In the genomic region with DNA sequence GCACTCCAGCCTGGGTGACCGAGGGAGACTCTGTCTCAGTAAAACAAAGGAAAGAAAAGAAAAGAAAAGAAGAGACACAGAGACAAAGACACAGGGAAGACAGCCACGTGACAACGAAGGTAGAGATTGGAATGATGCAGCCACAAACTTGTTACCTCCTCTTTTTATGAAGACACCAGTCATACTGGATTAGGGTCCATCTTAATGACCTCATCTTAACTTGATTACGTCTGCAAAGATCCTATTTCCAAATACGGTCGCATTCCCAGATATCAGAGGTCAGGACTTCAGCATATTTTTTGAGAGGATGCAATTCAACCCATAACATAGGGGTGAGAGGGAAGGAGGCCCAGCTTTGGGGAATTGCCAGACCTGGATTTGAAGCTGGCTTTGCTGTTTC, we compare ENCODE assay signal across 27 cellular contexts. TPM values are rescaled to one million over a fixed set of nuclear protein-coding genes. Genes with fewer than 3 reads are reported as not detected.
DNase-seq lines count a peak whose midpoint lies in the region; ATAC-seq, FAIRE-seq and TF ChIP-seq lines count a peak whose summit lies in the region.
"Had no signal": no experiment of that assay in that cellular context is flagged by ENCODE, and none has a peak within 500 bp of the region (broad histone marks: within the 10 kb centered on the region; RNA-seq: fewer than 3 reads in every experiment).

No MANE protein-coding gene starts in this region.

- POLR2A ChIA-PET in HepG2 (lab: Yijun Ruan, JAX) = no interaction called here

- WGBS in HepG2 (ENCODE audit: low lambda C conversion rate) = 71% methylated on average over 6 of the region's 6 CpGs
- WGBS in right lobe of liver (ENCODE audit: insufficient coverage, low coverage, low lambda C conversion rate, missing lambda C conversion rate) = 69% methylated on average over 5 of the region's 6 CpGs
- WGBS in body of pancreas, 2 donors = 57 to 59% methylated on average over 6 of the region's 6 CpGs

- H3K9me3 ChIP-seq in HepG2 (ENCODE audit: low read length) (no peaks in the 10 kb centered on the region), right lobe of liver (no peaks in the 10 kb centered on the region), neural progenitor cell (ENCODE audit: low read depth) (no peaks in the 10 kb centered on the region), body of pancreas (no peaks in the 10 kb centered on the region)
- H3K9me3 ChIP-seq: A549, BE2C had no signal

- no TSS peak for BruUV-seq in HepG2 (replicated peaks; lab: Mats Ljungman, UMichigan)

- TF ChIP-seq CTCF in HepG2 (CRISPR knock-in tag; IDR thresholded peaks at IDR 0.05) = no peak
- no peak for TF ChIP-seq CTCF in right lobe of liver (IDR thresholded peaks at IDR 0.05)
- no peak for TF ChIP-seq CTCF in choroid plexus epithelial cell (conservative IDR thresholded peaks at IDR 0.05; ENCODE audit: low read depth, low read length)
- TF ChIP-seq CTCF in neural progenitor cell (IDR thresholded peaks at IDR 0.05) = no peak
- TF ChIP-seq CTCF in body of pancreas (IDR thresholded peaks at IDR 0.05) = no peak

- no peak for TF ChIP-seq EP300 in HepG2 (IDR thresholded peaks at IDR 0.05; ENCODE audit: low read depth in 2 of 2, low read length in 2 of 2)
- TF ChIP-seq EP300 in HepG2 (CRISPR knock-in tag; IDR thresholded peaks at IDR 0.05; ENCODE audit: borderline replicate concordance) = no peak

- H3K4me1 ChIP-seq in HepG2 (ENCODE audit: insufficient read depth, low read length) = peaks cover 11% of the 10 kb centered on the region
- H3K4me1 ChIP-seq in right lobe of liver = no peaks in the 10 kb centered on the region
- H3K4me1 ChIP-seq in neural progenitor cell = no peaks in the 10 kb centered on the region
- H3K4me1 ChIP-seq in body of pancreas = no peaks in the 10 kb centered on the region
- H3K4me1 ChIP-seq: A549; BE2C; BLaER1 treated with 17β-estradiol and CSF1 and Interleukin-3, amounts not matched to agents 10 nM and 100 nM had no signal

- H2AFZ ChIP-seq in HepG2 (ENCODE audit: low read length) (no peak overlapping the region), neural progenitor cell (replicated peaks) (no peak overlapping the region)
- H2AFZ ChIP-seq: GM23248 had no signal

- DNase-seq in HepG2 (ENCODE audit: low spot score) = no peak
- no peak for DNase-seq in right lobe of liver
- DNase-seq in choroid plexus epithelial cell (ENCODE audit: low read depth) = peak; percentile 37
- no peak for DNase-seq in neural progenitor cell (ENCODE audit: low spot score)
- no peak for DNase-seq in body of pancreas
- DNase-seq: 8988T; ACHN; AML-193; BE2C; CD4-positive, alpha-beta T cell; CD8-positive, alpha-beta memory T cell; DMS 273 treated with DMSO at 0.1 percent for 48 hours; DMS79; EL; GDM1; GM23248; H7; HCEC 1CT had no signal

- peaks cover 10% of the 10 kb centered on the region for H3K4me1 Mint-ChIP-seq in neural progenitor cell
- H3K4me1 Mint-ChIP-seq: CD8-positive, alpha-beta memory T cell had no signal

- peak overlapping the region; percentile 77 for H3K27ac Mint-ChIP-seq in neural progenitor cell
- H3K27ac Mint-ChIP-seq: CD14-positive monocyte; CD4-positive, alpha-beta T cell; CD8-positive, alpha-beta memory T cell had no signal

- H3K4me2 ChIP-seq in HepG2 (ENCODE audit: low read depth, low read length) (no peak overlapping the region), neural progenitor cell (no peak overlapping the region)
- H3K4me2 ChIP-seq: A549; BLaER1 treated with 17β-estradiol and CSF1 and Interleukin-3, amounts not matched to agents 10 nM and 100 nM had no signal

- H3K9ac ChIP-seq in HepG2 (ENCODE audit: insufficient read depth, low read depth, low read length) (no peak overlapping the region), neural progenitor cell (no peak overlapping the region)
- H3K9ac ChIP-seq: BLaER1 treated with 17β-estradiol and CSF1 and Interleukin-3, amounts not matched to agents 10 nM and 100 nM; GM23248 had no signal

- no peak for TF ChIP-seq RAD21 in HepG2 (CRISPR knock-in tag; IDR thresholded peaks at IDR 0.05)

- in situ Hi-C loops in HepG2 (cut with HindIII; ENCODE audit: extremely low pct_ligation_motif_present, low pct_unique_long_range_greater_than_20kb) = no loop called here

- H3K4me3 ChIP-seq in HepG2 (replicated peaks in 1 of 3; ENCODE audit: insufficient read depth in 1 of 3, low read depth in 2 of 3, low read length in 3 of 3) (no peak overlapping the region), right lobe of liver (no peak overlapping the region), choroid plexus epithelial cell (ENCODE audit: low read depth, low read length) (no peak overlapping the region), neural progenitor cell (no peak overlapping the region), body of pancreas (no peak overlapping the region)
- H3K4me3 ChIP-seq: A549; BLaER1 treated with 17β-estradiol and CSF1 and Interleukin-3, amounts not matched to agents 10 nM and 100 nM; GM12878; GM23248 had no signal

- H3F3A ChIP-seq in neural progenitor cell (ENCODE audit: low read depth) = no peaks in the 10 kb centered on the region

- H3K36me3 ChIP-seq in HepG2 (replicated peaks in 1 of 2; ENCODE audit: control insufficient read depth in 1 of 2, insufficient read depth in 2 of 2, low read length in 2 of 2) = no peaks in the 10 kb centered on the region
- H3K36me3 ChIP-seq in right lobe of liver = no peaks in the 10 kb centered on the region
- no peaks in the 10 kb centered on the region for H3K36me3 ChIP-seq in neural progenitor cell
- no peaks in the 10 kb centered on the region for H3K36me3 ChIP-seq in body of pancreas (replicated peaks in 1 of 2; ENCODE audit: insufficient read depth in 1 of 2, low read depth in 2 of 2)
- H3K36me3 ChIP-seq: BE2C; BLaER1 treated with 17β-estradiol and CSF1 and Interleukin-3, amounts not matched to agents 10 nM and 100 nM had no signal

- no peak for FAIRE-seq in HepG2 (lab: Jason Lieb, UNC)
- FAIRE-seq: A549, D721Med, GM12878, GM19239, H1 had no signal

- no peaks in the 10 kb centered on the region for H3K27me3 ChIP-seq in HepG2 (ENCODE audit: control insufficient read depth in 1 of 2, insufficient read depth in 2 of 2, low read length in 2 of 2)
- H3K27me3 ChIP-seq in right lobe of liver = no peaks in the 10 kb centered on the region
- no peaks in the 10 kb centered on the region for H3K27me3 ChIP-seq in neural progenitor cell
- H3K27me3 ChIP-seq in body of pancreas = no peaks in the 10 kb centered on the region
- H3K27me3 ChIP-seq: BE2C; BLaER1 treated with 17β-estradiol and CSF1 and Interleukin-3, amounts not matched to agents 10 nM and 100 nM had no signal

- H3K4me3 Mint-ChIP-seq in neural progenitor cell = no peak overlapping the region
- H3K4me3 Mint-ChIP-seq: CD14-positive monocyte; CD4-positive, alpha-beta T cell; CD8-positive, alpha-beta memory T cell had no signal

- no peaks in the 10 kb centered on the region for H3K36me3 Mint-ChIP-seq in neural progenitor cell
- H3K36me3 Mint-ChIP-seq: CD14-positive monocyte; CD8-positive, alpha-beta memory T cell had no signal

- H4K20me1 ChIP-seq in HepG2 (ENCODE audit: insufficient read depth, low read length) (no peaks in the 10 kb centered on the region), neural progenitor cell (ENCODE audit: low read depth) (no peaks in the 10 kb centered on the region)
- H4K20me1 ChIP-seq: BLaER1 treated with 17β-estradiol and CSF1 and Interleukin-3, amounts not matched to agents 10 nM and 100 nM had no signal

- intact Hi-C loops in HepG2 (cut with micrococcal nuclease; ENCODE audit: unreplicated experiment) = no loop called here
- intact Hi-C loops in right lobe of liver (cut with DNase I) = no loop called here
- intact Hi-C loops in body of pancreas (cut with DNase I) = no loop called here

- peaks cover 6% of the 10 kb centered on the region for H3K27me3 Mint-ChIP-seq in neural progenitor cell (ENCODE audit: insufficient read depth, low read depth)

- TF ChIP-seq POLR2A in HepG2 (IDR thresholded peaks at IDR 0.05; ENCODE audit: insufficient read depth in 1 of 2, low read depth in 2 of 2, low read length in 2 of 2) (no peak), right lobe of liver (IDR thresholded peaks at IDR 0.05) (no peak), body of pancreas (IDR thresholded peaks at IDR 0.05) (no peak)

- ATAC-seq in HepG2 = no peak
- ATAC-seq in right lobe of liver = no peak
- no peak for ATAC-seq in HG02678 (IDR thresholded peaks at IDR 0.05; ENCODE audit: unreplicated experiment)
- ATAC-seq in HG02610 (IDR thresholded peaks at IDR 0.05; ENCODE audit: unreplicated experiment) = no peak
- no peak for ATAC-seq in body of pancreas
- ATAC-seq: A549, GM12878 had no signal

- CTCF ChIA-PET in HepG2 (lab: Yijun Ruan, JAX; ENCODE audit: low intra/inter-chr PET ratio, low total read pairs) = no interaction called here

- H3K27ac ChIP-seq in HepG2 (ENCODE audit: extremely low read length, insufficient read depth, low read length) (no peak overlapping the region), right lobe of liver (no peak overlapping the region), neural progenitor cell (no peak overlapping the region), body of pancreas (no peak overlapping the region)
- H3K27ac ChIP-seq: A549; BLaER1 treated with 17β-estradiol and CSF1 and Interleukin-3, amounts not matched to agents 10 nM and 100 nM; GM23248 had no signal

- H3K79me2 ChIP-seq in HepG2 (ENCODE audit: insufficient read depth, low read length) = no peaks in the 10 kb centered on the region
- no peaks in the 10 kb centered on the region for H3K79me2 ChIP-seq in neural progenitor cell (ENCODE audit: low read depth)

- H3K9me3 Mint-ChIP-seq in neural progenitor cell = peaks cover 9% of the 10 kb centered on the region

RNA-seq across cellular contexts. Expression of a gene that starts 4.1 kb away (rescaled TPM):
- total RNA-seq in HepG2 (2016; rRNA removed; fragmentation: Illumina TruSeq; extraction: Trizol) (not detected in 2 replicates), right lobe of liver (not detected), neural progenitor cell (ENCODE audit: low replicate concordance) (not detected in 2 replicates), body of pancreas (not detected)
- not detected in 2 replicates for total RNA-seq in HepG2 (2016; cell fraction: cytosol; rRNA removed; fragmentation: Illumina TruSeq; extraction: Trizol; ENCODE audit: low read depth)
- not detected in 2 replicates for total RNA-seq in HepG2 (2016; cell fraction: insoluble cytoplasmic fraction; rRNA removed; fragmentation: Illumina TruSeq; extraction: Trizol)
- not detected in 2 replicates for total RNA-seq in HepG2 (2016; cell fraction: membrane; rRNA removed; fragmentation: Illumina TruSeq; extraction: Trizol)
- not detected in 2 replicates for total RNA-seq in HepG2 (2016; cell fraction: nucleus; rRNA removed; fragmentation: Illumina TruSeq; extraction: Trizol)
- polyA plus RNA-seq in HepG2 (2011; rRNA removed) = not detected in 2 replicates
- polyA plus RNA-seq in HepG2 (2011; cell fraction: cytosol; rRNA removed) = not detected in 2 replicates
- polyA plus RNA-seq in HepG2 (2011; cell fraction: nucleus; rRNA removed) = not detected in 2 replicates
- not detected in 2 replicates for polyA plus RNA-seq in HepG2 (2012)
- polyA plus RNA-seq in HepG2 (2016; cell fraction: cytosol; fragmentation: Illumina TruSeq; extraction: Trizol; ENCODE audit: low read depth) = not detected in 2 replicates
- not detected in 2 replicates for polyA plus RNA-seq in HepG2 (2016; cell fraction: insoluble cytoplasmic fraction; fragmentation: Illumina TruSeq; extraction: Trizol; ENCODE audit: low read depth)
- polyA plus RNA-seq in HepG2 (2016; cell fraction: membrane; fragmentation: Illumina TruSeq; extraction: Trizol; ENCODE audit: low read depth) = not detected in 2 replicates
- polyA plus RNA-seq in HepG2 (2016; cell fraction: nucleus; fragmentation: Illumina TruSeq; extraction: Trizol; ENCODE audit: insufficient read depth, low read depth) = not detected in 2 replicates
- polyA minus RNA-seq in HepG2 (2011; rRNA and poly(A)+ RNA removed; ENCODE audit: low replicate concordance) = not detected in 2 replicates
- not detected in 2 replicates for polyA minus RNA-seq in HepG2 (2011; cell fraction: cytosol; rRNA and poly(A)+ RNA removed)
- polyA minus RNA-seq in HepG2 (2011; cell fraction: nucleus; rRNA and poly(A)+ RNA removed) = not detected in 2 replicates
- total RNA-seq: CD4-positive, alpha-beta T cell; CD8-positive, alpha-beta memory T cell; GM12878; GM23248; H1; H7 had no signal
- polyA plus RNA-seq: A549; CD14-positive monocyte; CD8-positive, alpha-beta memory T cell; GM12878; GM23248; H1 had no signal
